Comparison of ENCODE assay signal across 8 cellular contexts in genomic region chr9:69877852-69878507, GRCh38. TPM values are rescaled to one million over a fixed set of nuclear protein-coding genes. Genes with fewer than 3 reads are reported as not detected.
DNase-seq lines count a peak whose midpoint lies in the region; ATAC-seq, FAIRE-seq and TF ChIP-seq lines count a peak whose summit lies in the region.

No MANE protein-coding gene starts in this region.

- H3K9me1 ChIP-seq in K562 (ENCODE audit: control insufficient read depth, insufficient read depth, low read length): no peaks in the 10 kb centered on the region

- intact Hi-C loops in K562 (cut with micrococcal nuclease): loop anchor here (5.0 kb wide), 3 partner anchors 206 to 456 kb away; partner anchors contain the start of gene APBA1

- H3K27me3 ChIP-seq in K562 (ENCODE audit: control insufficient read depth in 2 of 2, insufficient read depth in 2 of 2, low read length in 2 of 2) (no peaks in the 10 kb centered on the region), kidney epithelial cell (ENCODE audit: control insufficient read depth, insufficient read depth, low read length) (no peaks in the 10 kb centered on the region)

- CTCF ChIA-PET in K562 (lab: Yijun Ruan, JAX; ENCODE audit: low intra/inter-chr PET ratio): interaction anchor here (0.7 to 1.3 kb wide), 2 partner anchors 205 to 456 kb away, joined by 3 to 5 read pairs; no protein-coding TSS in a partner anchor

- H2AFZ ChIP-seq in K562 (ENCODE audit: low read depth, low read length): 0 out of 2 replicates have a peak overlapping the region, but pooled peaks have one; percentile 24

- BruUV-seq in K562 (replicated peaks; lab: Mats Ljungman, UMichigan): no TSS peak

- no peak for TF ChIP-seq EP300 in K562 (IDR thresholded peaks at IDR 0.05; ENCODE audit: low read length)

- H3K9me3 ChIP-seq in K562 (replicated peaks; ENCODE audit: control insufficient read depth, insufficient read depth, low read depth, low read length): peaks cover 2% of the 10 kb centered on the region; the same call in 1 of the 2 replicates

- H3K4me1 ChIP-seq in K562 (replicated peaks in 1 of 2; ENCODE audit: control insufficient read depth in 2 of 2, insufficient read depth in 2 of 2, low read length in 2 of 2): no peaks in the 10 kb centered on the region

- H3K36me3 ChIP-seq in K562 (ENCODE audit: control insufficient read depth, insufficient read depth, low read length) (no peaks in the 10 kb centered on the region), kidney epithelial cell (ENCODE audit: control insufficient read depth, insufficient read depth, low read length) (no peaks in the 10 kb centered on the region)

- TF ChIP-seq RAD21 in K562 (CRISPR knock-in tag; conservative IDR thresholded peaks at IDR 0.05 in 1 of 2, IDR thresholded peaks at IDR 0.05 in 1 of 2): peak; percentile 41 to 70

- 24% methylated on average over 5 of the region's 5 CpGs for WGBS in K562 (ENCODE audit: insufficient coverage, low coverage, missing lambda C conversion rate)

- H3K4me3 ChIP-seq in GM12864 (ENCODE audit: low read depth, low read length) (no peak overlapping the region), K562 (no peak overlapping the region), kidney epithelial cell (ENCODE audit: low read depth, low read length) (no peak overlapping the region)

- H4K20me1 ChIP-seq in K562 (replicated peaks; ENCODE audit: control insufficient read depth, insufficient read depth, low read length): no peaks in the 10 kb centered on the region

- POLR2A ChIA-PET in K562 (lab: Yijun Ruan, JAX): no interaction called here

- no peak overlapping the region for H3K4me2 ChIP-seq in K562 (ENCODE audit: insufficient read depth, low read length)

- no peak overlapping the region for H3K27ac ChIP-seq in K562 (ENCODE audit: extremely low read depth, low read depth, low read length)

- H3K79me2 ChIP-seq in K562 (ENCODE audit: control insufficient read depth, insufficient read depth, low read length): no peaks in the 10 kb centered on the region

- in situ Hi-C loops in K562 (cut with MboI): no loop called here

- TF ChIP-seq CTCF in GM12864 (IDR thresholded peaks at IDR 0.05; ENCODE audit: low read depth, low read length, missing control alignments) (peak; percentile 52), K562 (IDR thresholded peaks at IDR 0.05 in 2 of 3, conservative IDR thresholded peaks at IDR 0.05 in 1 of 3; ENCODE audit: insufficient read depth in 2 of 3, low read depth in 1 of 3, low read length in 3 of 3) (peak; percentile 17 to 61 (median 51); a peak in 5 of 6 replicates), kidney epithelial cell (IDR thresholded peaks at IDR 0.05; ENCODE audit: insufficient read depth, low read length, poor library complexity, severe bottlenecking) (peak; percentile 31)

- TF ChIP-seq POLR2A in K562 (conservative IDR thresholded peaks at IDR 0.05): no peak

- ATAC-seq in K562 (peak; percentile 53; the same call in 2 of the 3 replicates), GM18519 (IDR thresholded peaks at IDR 0.05; ENCODE audit: low FRiP score, unreplicated experiment) (no peak), GM21515 (IDR thresholded peaks at IDR 0.05; ENCODE audit: unreplicated experiment) (no peak)

- no peak overlapping the region for H3K9ac ChIP-seq in K562 (ENCODE audit: insufficient read depth in 1 of 2, low read depth in 2 of 2, low read length in 2 of 2)

- DNase-seq in A172 (ENCODE audit: low spot score) (peak; percentile 57), GM12864 (ENCODE audit: low read depth) (no peak), NCI-H146 (lab: John Stamatoyannopoulos, UW) (peak; percentile 2), K562 (ENCODE audit: extremely low read depth in 1 of 4, low spot score in 3 of 4) (peak in 2 of 4 experiments; percentile 10 to 24), kidney epithelial cell (ENCODE audit: low read depth) (no peak)
- no peak for DNase-seq in activated CD4-positive, alpha-beta T cell treated with anti-CD3 and anti-CD28 coated beads, Interleukin-2, amount 50 U/mL, for 4 hours

- peak; percentile 70 for FAIRE-seq in K562 (lab: Jason Lieb, UNC)

TF ChIP-seq in K562, 482 proteins besides CTCF, POLR2A, EP300 and RAD21:
- 0 out of 2 replicates have a peak, but pooled peaks have one; percentile 22 for TF ChIP-seq DEAF1 (CRISPR knock-in tag; IDR thresholded peaks at IDR 0.05)
- TF ChIP-seq PHF8 (IDR thresholded peaks at IDR 0.05; ENCODE audit: borderline replicate concordance, low read length): no peak
- TF ChIP-seq SMC3 (conservative IDR thresholded peaks at IDR 0.05; ENCODE audit: insufficient read depth, low read depth, low read length): 0 out of 2 replicates have a peak, but pooled peaks have one; percentile 36

RNA-seq across cellular contexts. Expression of gene CFAP95, which starts 57.4 kb away (rescaled TPM):
- 0.41 TPM in 1 of 2 replicates, not detected in the other for total RNA-seq in A172 (2014; rRNA removed; shearing (Covaris generic))
- 2.1 and 3.4 TPM in 2 replicates for total RNA-seq in K562 (2011; cell fraction: chromatin; rRNA removed; ENCODE audit: low replicate concordance)
- total RNA-seq in K562 (2011; cell fraction: nucleolus; rRNA removed): 1.5 and 1.6 TPM in 2 replicates
- 2.1 and 2.6 TPM in 2 replicates for total RNA-seq in K562 (2011; cell fraction: nucleoplasm; rRNA removed)
- total RNA-seq in K562 (2014; rRNA removed) (1.7 and 3.1 TPM in 2 replicates), K562 (2014; rRNA removed; fragmentation: Illumina TruSeq; extraction: Trizol) (1.7 and 2.0 TPM in 2 replicates), K562 (2015; rRNA removed; fragmentation: Illumina TruSeq; extraction: Trizol) (0.62 and 0.75 TPM in 2 replicates), K562 (2021) (1.1 and 2.8 TPM in 2 replicates), kidney epithelial cell (4.7 TPM in 1 of 2 replicates, not detected in the other)
- polyA plus RNA-seq in K562 (2011; rRNA removed) (0.58 and 6.3 TPM in 2 replicates), K562 (2014; fragmentation: Illumina TruSeq; extraction: Trizol) (1.2 and 2.9 TPM in 2 replicates), K562 (2014; fragmentation: Nextera tagmentation; extraction: Ambion mirVana) (1 to 10 TPM; 3.4 to 5.0 TPM), K562 (2014; rRNA removed) (1.2 and 1.9 TPM in 2 replicates)
- polyA plus RNA-seq in K562 (2011; cell fraction: cytosol; rRNA removed): 1.9 TPM in 1 of 2 replicates, not detected in the other
- 0.24 and 1.1 TPM in 2 replicates for polyA plus RNA-seq in K562 (2011; cell fraction: nucleus; rRNA removed)
- 0.25 and 0.57 TPM in 2 replicates for polyA plus RNA-seq in K562 (2012)
- polyA minus RNA-seq in K562 (2011; rRNA and poly(A)+ RNA removed): 2.2 TPM in 1 of 2 replicates, not detected in the other
- polyA minus RNA-seq in K562 (2011; cell fraction: cytosol; rRNA and poly(A)+ RNA removed): 1.4 TPM in 1 of 2 replicates, not detected in the other
- polyA minus RNA-seq in K562 (2011; cell fraction: nucleus; rRNA and poly(A)+ RNA removed): 1.2 TPM in 1 of 2 replicates, not detected in the other

Comparison
In these comparisons a context has a peak if more than half of its experiments do, and no peak if none do; other contexts are left out.
1. DNase-seq: peak in A172 (single experiment) and NCI-H146 (single experiment); none in GM12864 (single experiment), kidney epithelial cell (single experiment) and activated CD4-positive, alpha-beta T cell treated with anti-CD3 and anti-CD28 coated beads, Interleukin-2, amount 50 U/mL, for 4 hours (0 of 2).
2. Peak in every context shown above with its lines, with median percentiles within 50 percentile points of each other: CTCF ChIP-seq.